1 cellular context compared by ENCODE assay signal in the genomic region with DNA sequence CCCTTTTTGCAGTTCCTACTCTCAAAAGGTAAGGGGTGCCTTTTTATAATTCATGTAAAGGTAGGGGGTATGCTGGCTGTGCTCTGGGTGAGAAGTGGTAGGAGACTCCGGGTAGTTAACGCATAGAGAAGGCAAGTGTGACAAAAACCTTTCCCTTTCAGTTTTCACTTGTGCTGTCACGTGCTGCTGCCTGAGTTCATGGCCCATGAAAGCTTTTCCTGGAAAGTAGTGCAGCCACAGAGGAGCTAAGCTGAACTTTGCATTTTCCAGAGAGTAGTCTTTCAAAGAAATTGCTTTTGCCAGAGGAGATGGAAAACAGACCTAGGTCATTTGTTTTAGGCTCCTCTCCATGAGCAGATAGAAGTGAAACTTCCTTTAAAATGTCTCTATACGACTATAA.
TF ChIP-seq lines count a peak whose summit lies in the region.

No MANE protein-coding gene starts in this region.

TF ChIP-seq in GM12878, 131 proteins besides CTCF, POLR2A, EP300 and RAD21:
- TF ChIP-seq, protein P1, sequence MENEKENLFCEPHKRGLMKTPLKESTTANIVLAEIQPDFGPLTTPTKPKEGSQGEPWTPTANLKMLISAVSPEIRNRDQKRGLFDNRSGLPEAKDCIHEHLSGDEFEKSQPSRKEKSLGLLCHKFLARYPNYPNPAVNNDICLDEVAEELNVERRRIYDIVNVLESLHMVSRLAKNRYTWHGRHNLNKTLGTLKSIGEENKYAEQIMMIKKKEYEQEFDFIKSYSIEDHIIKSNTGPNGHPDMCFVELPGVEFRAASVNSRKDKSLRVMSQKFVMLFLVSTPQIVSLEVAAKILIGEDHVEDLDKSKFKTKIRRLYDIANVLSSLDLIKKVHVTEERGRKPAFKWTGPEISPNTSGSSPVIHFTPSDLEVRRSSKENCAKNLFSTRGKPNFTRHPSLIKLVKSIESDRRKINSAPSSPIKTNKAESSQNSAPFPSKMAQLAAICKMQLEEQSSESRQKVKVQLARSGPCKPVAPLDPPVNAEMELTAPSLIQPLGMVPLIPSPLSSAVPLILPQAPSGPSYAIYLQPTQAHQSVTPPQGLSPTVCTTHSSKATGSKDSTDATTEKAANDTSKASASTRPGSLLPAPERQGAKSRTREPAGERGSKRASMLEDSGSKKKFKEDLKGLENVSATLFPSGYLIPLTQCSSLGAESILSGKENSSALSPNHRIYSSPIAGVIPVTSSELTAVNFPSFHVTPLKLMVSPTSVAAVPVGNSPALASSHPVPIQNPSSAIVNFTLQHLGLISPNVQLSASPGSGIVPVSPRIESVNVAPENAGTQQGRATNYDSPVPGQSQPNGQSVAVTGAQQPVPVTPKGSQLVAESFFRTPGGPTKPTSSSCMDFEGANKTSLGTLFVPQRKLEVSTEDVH (IDR thresholded peaks at IDR 0.05; ENCODE audit: low read depth, partially characterized antibody): no peak
- TF ChIP-seq BCL11A (IDR thresholded peaks at IDR 0.05; ENCODE audit: low read depth, low read length) (no peak), BHLHE40 (IDR thresholded peaks at IDR 0.05; ENCODE audit: borderline replicate concordance in 1 of 2, low read depth in 2 of 2, low read length in 1 of 2) (0 out of 4 replicates have a peak, but pooled peaks of 1 of the 2 experiments have one; percentile 9), RAD51 (IDR thresholded peaks at IDR 0.05) (peak; percentile 26; the same call in 1 of the 2 replicates), SREBF2 (IDR thresholded peaks at IDR 0.05; ENCODE audit: low read length) (no peak), ZBED1 (IDR thresholded peaks at IDR 0.05; ENCODE audit: borderline replicate concordance) (no peak), JUNB (IDR thresholded peaks at IDR 0.05) (no peak)
